Comparison of ENCODE assay signal across 11 cellular contexts in genomic region chr5:132807163-132807838, GRCh38. TPM values are rescaled to one million over a fixed set of nuclear protein-coding genes. Genes with fewer than 3 reads are reported as not detected.
DNase-seq lines count a peak whose midpoint lies in the region; ATAC-seq and TF ChIP-seq lines count a peak whose summit lies in the region.
"Had no signal": no experiment of that assay in that cellular context is flagged by ENCODE, and none has a peak within 500 bp of the region (broad histone marks: within the 10 kb centered on the region; RNA-seq: fewer than 3 reads in every experiment).

No MANE protein-coding gene starts in this region.

- POLR2A ChIA-PET in HCT116 (lab: Charles Lee): no interaction called here
- POLR2A ChIA-PET in naive thymus-derived CD4-positive, alpha-beta T cell (lab: Charles Lee): interaction anchor here (0.6 kb wide), 1 partner anchor 155 kb away, joined by 3 read pairs; no protein-coding TSS in a partner anchor

- intact Hi-C loops in HCT116 (cut with micrococcal nuclease): no loop called here
- intact Hi-C loops in naive thymus-derived CD4-positive, alpha-beta T cell (cut with micrococcal nuclease): no loop called here

- WGBS in liver: 42% methylated on average over 12 of the region's 12 CpGs

- no peaks in the 10 kb centered on the region for H3K79me2 ChIP-seq in HCT116 (ENCODE audit: insufficient read depth, low read length)

- no peak overlapping the region for H3K4me3 Mint-ChIP-seq in activated naive CD8-positive, alpha-beta T cell treated with anti-CD3 and anti-CD28 coated beads, Interleukin-2, amount 50 U/mL, for 24 hours
- H3K4me3 Mint-ChIP-seq in naive thymus-derived CD4-positive, alpha-beta T cell: no peak overlapping the region
- no peak overlapping the region for H3K4me3 Mint-ChIP-seq in activated naive CD4-positive, alpha-beta T cell treated with anti-CD3 and anti-CD28 coated beads, Interleukin-2, amount 10 ng/mL, durations not matched to agents 7 days and 5 days
- H3K4me3 Mint-ChIP-seq: IgD-negative memory B cell had no signal

- no peaks in the 10 kb centered on the region for H3K36me3 Mint-ChIP-seq in activated naive CD8-positive, alpha-beta T cell treated with anti-CD3 and anti-CD28 coated beads, Interleukin-2, amount 50 U/mL, for 24 hours (ENCODE audit: low read depth)
- H3K36me3 Mint-ChIP-seq in naive thymus-derived CD4-positive, alpha-beta T cell: peaks cover 0 to 7% (median 0%) of the 10 kb centered on the region in 5 donors
- no peaks in the 10 kb centered on the region for H3K36me3 Mint-ChIP-seq in activated naive CD4-positive, alpha-beta T cell treated with anti-CD3 and anti-CD28 coated beads, Interleukin-2, amount 10 ng/mL, durations not matched to agents 7 days and 5 days
- H3K36me3 Mint-ChIP-seq: IgD-negative memory B cell had no signal

- H3K27me3 ChIP-seq in HCT116 (ENCODE audit: insufficient read depth, low read length): no peaks in the 10 kb centered on the region
- H3K27me3 ChIP-seq in liver (ENCODE audit: control insufficient read depth in 4 of 4, insufficient read depth in 4 of 4, low read length in 3 of 4): no peaks in the 10 kb centered on the region
- peaks cover 4% of the 10 kb centered on the region in 2 donors for H3K27me3 ChIP-seq in naive thymus-derived CD4-positive, alpha-beta T cell (ENCODE audit: control insufficient read depth in 2 of 2, insufficient read depth in 2 of 2, low read length in 2 of 2)

- DNase-seq in ACHN (peak; percentile 26), HCT116 (ENCODE audit: low read depth, low spot score) (peak; percentile 57), H4 (ENCODE audit: low spot score) (no peak)
- DNase-seq in activated naive CD8-positive, alpha-beta T cell treated with anti-CD3 and anti-CD28 coated beads, Interleukin-2, amount 50 U/mL, for 24 hours: no peak
- DNase-seq in naive thymus-derived CD4-positive, alpha-beta T cell: no peak
- no peak for DNase-seq in activated naive CD4-positive, alpha-beta T cell treated with anti-CD3 and anti-CD28 coated beads, Interleukin-2, amount 10 ng/mL, durations not matched to agents 7 days and 5 days
- DNase-seq: amniotic stem cell had no signal

- TF ChIP-seq POLR2A in HCT116 (IDR thresholded peaks at IDR 0.05; ENCODE audit: borderline replicate concordance, extremely low read depth, insufficient read depth, insufficient read length): no peak

- no peaks in the 10 kb centered on the region for H4K20me1 ChIP-seq in HCT116 (ENCODE audit: insufficient read depth)

- no peaks in the 10 kb centered on the region for H3K4me1 Mint-ChIP-seq in activated naive CD8-positive, alpha-beta T cell treated with anti-CD3 and anti-CD28 coated beads, Interleukin-2, amount 50 U/mL, for 24 hours
- H3K4me1 Mint-ChIP-seq in naive thymus-derived CD4-positive, alpha-beta T cell: peaks cover 3 to 6% (median 3%) of the 10 kb centered on the region in 7 donors
- H3K4me1 Mint-ChIP-seq in activated naive CD4-positive, alpha-beta T cell treated with anti-CD3 and anti-CD28 coated beads, Interleukin-2, amount 10 ng/mL, durations not matched to agents 7 days and 5 days: no peaks in the 10 kb centered on the region

- no TSS peak for BruUV-seq in HCT116 (replicated peaks; lab: Mats Ljungman, UMichigan)

- H3K9me2 ChIP-seq in HCT116 (ENCODE audit: insufficient read depth): no peaks in the 10 kb centered on the region

- H3K4me3 ChIP-seq in HCT116 (replicated peaks in 1 of 2; ENCODE audit: low read depth in 1 of 2, low read length in 2 of 2): no peak overlapping the region
- peak overlapping the region in 2 of 3 donors; percentile 50 to 59 for H3K4me3 ChIP-seq in liver (ENCODE audit: low read depth in 1 of 3, low read length in 3 of 3)
- H3K4me3 ChIP-seq in naive thymus-derived CD4-positive, alpha-beta T cell (ENCODE audit: low read length): no peak overlapping the region

- no peaks in the 10 kb centered on the region for H3K9me3 ChIP-seq in HCT116 (ENCODE audit: control insufficient read depth in 1 of 2, insufficient read depth in 1 of 2, low read depth in 1 of 2, low read length in 2 of 2)
- H3K9me3 ChIP-seq in liver (ENCODE audit: control insufficient read depth in 4 of 4, low read length in 3 of 4): no peaks in the 10 kb centered on the region
- H3K9me3 ChIP-seq in naive thymus-derived CD4-positive, alpha-beta T cell (ENCODE audit: control insufficient read depth in 2 of 3, low read length in 3 of 3): no peaks in the 10 kb centered on the region

- H3K4me1 ChIP-seq in HCT116 (ENCODE audit: control insufficient read depth in 1 of 2, insufficient read depth in 2 of 2, low read length in 2 of 2) (peaks cover 8 to 11% of the 10 kb centered on the region in 2 experiments), liver (ENCODE audit: control insufficient read depth in 4 of 4, insufficient read depth in 4 of 4, low read length in 3 of 4) (peaks cover 7 to 22% (median 14%) of the 10 kb centered on the region in 4 donors)
- no peaks in the 10 kb centered on the region for H3K4me1 ChIP-seq in naive thymus-derived CD4-positive, alpha-beta T cell (ENCODE audit: control insufficient read depth in 2 of 2, insufficient read depth in 2 of 2, low read length in 2 of 2)

- H2AFZ ChIP-seq in HCT116 (ENCODE audit: low read depth, low read length, poor library complexity, severe bottlenecking): peak overlapping the region; percentile 95

- in situ Hi-C loops in ACHN (cut with HindIII; ENCODE audit: low pct_ligation_motif_present, low pct_unique_long_range_greater_than_20kb, low sequenced_read_pairs): no loop called here

- H3K27ac Mint-ChIP-seq in activated naive CD8-positive, alpha-beta T cell treated with anti-CD3 and anti-CD28 coated beads, Interleukin-2, amount 50 U/mL, for 24 hours: no peak overlapping the region
- H3K27ac Mint-ChIP-seq in naive thymus-derived CD4-positive, alpha-beta T cell: peak overlapping the region in 1 of 9 donors; percentile 35
- H3K27ac Mint-ChIP-seq in activated naive CD4-positive, alpha-beta T cell treated with anti-CD3 and anti-CD28 coated beads, Interleukin-2, amount 10 ng/mL, durations not matched to agents 7 days and 5 days: no peak overlapping the region
- H3K27ac Mint-ChIP-seq: IgD-negative memory B cell had no signal

- H3K9me3 Mint-ChIP-seq in activated naive CD8-positive, alpha-beta T cell treated with anti-CD3 and anti-CD28 coated beads, Interleukin-2, amount 50 U/mL, for 24 hours: no peaks in the 10 kb centered on the region
- H3K9me3 Mint-ChIP-seq in naive thymus-derived CD4-positive, alpha-beta T cell: peaks cover 0 to 3% (median 0%) of the 10 kb centered on the region in 11 donors
- no peaks in the 10 kb centered on the region for H3K9me3 Mint-ChIP-seq in activated naive CD4-positive, alpha-beta T cell treated with anti-CD3 and anti-CD28 coated beads, Interleukin-2, amount 10 ng/mL, durations not matched to agents 7 days and 5 days
- H3K9me3 Mint-ChIP-seq: IgD-negative memory B cell had no signal

- TF ChIP-seq RAD21 in HCT116 (IDR thresholded peaks at IDR 0.05; ENCODE audit: low read depth) (peak; percentile 62), liver (IDR thresholded peaks at IDR 0.05) (peak; percentile 55 to 75)

- CTCF ChIA-PET in HCT116 (lab: Charles Lee): interaction anchor here (0.5 to 5.8 kb wide), 16 partner anchors 8 to 438 kb away, joined by 3 to 69 read pairs (median 4); partner anchors contain the start of genes CCNI2, KIF3A, SHROOM1 and SLC22A5
- CTCF ChIA-PET in naive thymus-derived CD4-positive, alpha-beta T cell (lab: Charles Lee): interaction anchor here (0.8 to 1.0 kb wide), 2 partner anchors 13 to 14 kb away, joined by 4 to 5 read pairs; no protein-coding TSS in a partner anchor
- CTCF ChIA-PET in activated naive CD4-positive, alpha-beta T cell treated with anti-CD3 and anti-CD28 coated beads, Interleukin-2, amount 10 ng/mL, durations not matched to agents 7 days and 5 days (lab: Charles Lee): interaction anchor here (0.5 to 1.5 kb wide), 6 partner anchors 11 to 306 kb away, joined by 3 to 9 read pairs (median 3); no protein-coding TSS in a partner anchor

- 0 out of 2 replicates have a peak overlapping the region, but pooled peaks have one; percentile 16 for H3K9ac ChIP-seq in HCT116 (ENCODE audit: low read length)
- H3K9ac ChIP-seq in liver (ENCODE audit: low read depth in 1 of 2, low read length in 2 of 2): peak overlapping the region; percentile 43

- H3K27me3 Mint-ChIP-seq in activated naive CD8-positive, alpha-beta T cell treated with anti-CD3 and anti-CD28 coated beads, Interleukin-2, amount 50 U/mL, for 24 hours: peaks cover 61% of the 10 kb centered on the region
- H3K27me3 Mint-ChIP-seq in naive thymus-derived CD4-positive, alpha-beta T cell: peaks cover 68 to 80% (median 79%) of the 10 kb centered on the region in 5 donors
- peaks cover 76% of the 10 kb centered on the region for H3K27me3 Mint-ChIP-seq in activated naive CD4-positive, alpha-beta T cell treated with anti-CD3 and anti-CD28 coated beads, Interleukin-2, amount 10 ng/mL, durations not matched to agents 7 days and 5 days

- no peaks in the 10 kb centered on the region for H3K36me3 ChIP-seq in HCT116 (ENCODE audit: control insufficient read depth in 1 of 2, insufficient read depth in 2 of 2, low read length in 2 of 2)
- H3K36me3 ChIP-seq in liver (ENCODE audit: control insufficient read depth in 4 of 4, insufficient read depth in 3 of 4, low read depth in 1 of 4, low read length in 3 of 4): no peaks in the 10 kb centered on the region
- no peaks in the 10 kb centered on the region for H3K36me3 ChIP-seq in naive thymus-derived CD4-positive, alpha-beta T cell (ENCODE audit: control insufficient read depth in 2 of 3, insufficient read depth in 3 of 3, low read length in 3 of 3)

- peak; percentile 98 for ATAC-seq in HCT116
- peak; percentile 49 for ATAC-seq in activated naive CD8-positive, alpha-beta T cell treated with anti-CD3 and anti-CD28 coated beads, Interleukin-2, amount 50 U/mL, for 24 hours
- no peak for ATAC-seq in activated CD4-positive, CD25-positive, alpha-beta regulatory T cell treated with anti-CD3 and anti-CD28 coated beads, Interleukin-2, amount 50 U/mL, for 24 hours
- no peak for ATAC-seq in naive thymus-derived CD4-positive, alpha-beta T cell

- H3K27ac ChIP-seq in HCT116 (ENCODE audit: low read depth, low read length) (peak overlapping the region; percentile 18; the same call in 1 of the 2 replicates), liver (ENCODE audit: low read depth in 1 of 2, low read length in 2 of 2) (peak overlapping the region; percentile 67 to 78)
- H3K27ac ChIP-seq in naive thymus-derived CD4-positive, alpha-beta T cell (ENCODE audit: low read depth, low read length): no peak overlapping the region

- peak; percentile 54 to 70 (median 60); a peak in 5 of 6 replicates for TF ChIP-seq CTCF in HCT116 (IDR thresholded peaks at IDR 0.05 in 2 of 3, conservative IDR thresholded peaks at IDR 0.05 in 1 of 3; ENCODE audit: borderline replicate concordance in 1 of 3, insufficient read depth in 1 of 3, low read depth in 2 of 3, low read length in 2 of 3)
- TF ChIP-seq CTCF in liver (IDR thresholded peaks at IDR 0.05; ENCODE audit: low read depth, low read length, missing input control): peak; percentile 13

- RAD21 ChIA-PET in HCT116 (lab: Charles Lee; ENCODE audit: low non-redundant PET in 1 of 2, low total read pairs in 2 of 2, uncharacterized antibody in 2 of 2, unreplicated experiment in 2 of 2): interaction anchor here (1.1 to 1.4 kb wide), 2 partner anchors 13 kb away, joined by 4 to 8 read pairs; no protein-coding TSS in a partner anchor

- H3K4me2 ChIP-seq in HCT116 (ENCODE audit: low read length): peak overlapping the region; percentile 60

RNA-seq across cellular contexts. Expression of gene SOWAHA, which starts 5.8 kb away (rescaled TPM):
- total RNA-seq in HCT116 (2021; ENCODE audit: unreplicated experiment) (0.39 TPM), liver (1 to 10 TPM; 1.6 to 1.9 TPM)
- polyA plus RNA-seq in HCT116 (2012): 0.07 and 0.18 TPM in 2 replicates
- polyA plus RNA-seq in liver: 1 to 10 TPM; 1.3 to 2.2 TPM
- total RNA-seq in H4 (2014; rRNA removed; shearing (Covaris generic)): 0.08 TPM in 1 of 2 replicates, not detected in the other
- under 1 TPM in 1 of 5 experiments, not detected in 4; 0.15 TPM for total RNA-seq in naive thymus-derived CD4-positive, alpha-beta T cell
- not detected for polyA plus RNA-seq in naive thymus-derived CD4-positive, alpha-beta T cell
- polyA plus RNA-seq: IgD-negative memory B cell, keratinocyte had no signal

RNA-seq across cellular contexts. Expression of gene SHROOM1, which starts 23.1 kb away (rescaled TPM):
- total RNA-seq in HCT116 (2021; ENCODE audit: unreplicated experiment): 9.5 TPM
- polyA plus RNA-seq in HCT116 (2012): 5.0 and 5.6 TPM in 2 replicates
- total RNA-seq in liver: 10 to 100 TPM in 1 of 2 donors, 1 to 10 TPM in 1; 6.1 to 23.0 TPM
- polyA plus RNA-seq in liver: 10 to 100 TPM; 13.7 to 28.5 TPM
- 0.91 and 9.0 TPM in 2 replicates for total RNA-seq in H4 (2014; rRNA removed; shearing (Covaris generic))
- total RNA-seq in naive thymus-derived CD4-positive, alpha-beta T cell: 1 to 10 TPM in 3 of 5 experiments, under 1 TPM in 1, not detected in 1; 0.11 to 8.9 (median 3.7) TPM
- polyA plus RNA-seq in naive thymus-derived CD4-positive, alpha-beta T cell: not detected

RNA-seq across cellular contexts. Expression of gene SEPTIN8, which starts 30.3 kb away (rescaled TPM):
- 34.6 TPM for total RNA-seq in HCT116 (2021; ENCODE audit: unreplicated experiment)
- polyA plus RNA-seq in HCT116 (2012): 33.0 and 35.8 TPM in 2 replicates
- total RNA-seq in liver: 10 to 100 TPM; 11.8 to 16.5 TPM
- 1 to 10 TPM; 4.7 to 7.8 TPM for polyA plus RNA-seq in liver
- 30.3 and 33.7 TPM in 2 replicates for total RNA-seq in H4 (2014; rRNA removed; shearing (Covaris generic))
- total RNA-seq in naive thymus-derived CD4-positive, alpha-beta T cell: 10 to 100 TPM in 1 of 5 experiments, 1 to 10 TPM in 4; 2.7 to 42.1 (median 5.2) TPM
- under 1 TPM; 0.64 to 0.84 TPM for polyA plus RNA-seq in naive thymus-derived CD4-positive, alpha-beta T cell

RNA-seq across cellular contexts. Expression of gene GDF9, which starts 59.0 kb away (rescaled TPM):
- total RNA-seq in HCT116 (2021; ENCODE audit: unreplicated experiment): 0.49 TPM
- polyA plus RNA-seq in HCT116 (2012): 0.24 and 0.36 TPM in 2 replicates
- total RNA-seq in liver: under 1 TPM in 1 of 2 donors, not detected in 1; 0.08 TPM
- under 1 TPM; 0.08 to 0.10 TPM for polyA plus RNA-seq in liver
- total RNA-seq in H4 (2014; rRNA removed; shearing (Covaris generic)): 0.04 and 0.19 TPM in 2 replicates
- total RNA-seq in naive thymus-derived CD4-positive, alpha-beta T cell: 1 to 10 TPM in 4 of 5 experiments, under 1 TPM in 1; 0.48 to 2.0 (median 1.6) TPM
- polyA plus RNA-seq in naive thymus-derived CD4-positive, alpha-beta T cell: under 1 TPM; 0.43 to 0.53 TPM
- polyA plus RNA-seq: IgD-negative memory B cell had no signal

RNA-seq across cellular contexts. Expression of gene UQCRQ, which starts 59.1 kb away (rescaled TPM):
- total RNA-seq in HCT116 (2021; ENCODE audit: unreplicated experiment): 528 TPM
- polyA plus RNA-seq in HCT116 (2012): 276 and 358 TPM in 2 replicates
- 100 to 1,000 TPM in 1 of 2 donors, 10 to 100 TPM in 1; 62.5 to 103 TPM for total RNA-seq in liver
- polyA plus RNA-seq in liver: 1,000 to 10,000 TPM in 1 of 2 donors, 100 to 1,000 TPM in 1; 548 to 2,326 TPM
- total RNA-seq in H4 (2014; rRNA removed; shearing (Covaris generic)): 534 and 752 TPM in 2 replicates
- total RNA-seq in naive thymus-derived CD4-positive, alpha-beta T cell: 100 to 1,000 TPM; 101 to 338 (median 110) TPM
- 100 to 1,000 TPM; 556 to 584 TPM for polyA plus RNA-seq in naive thymus-derived CD4-positive, alpha-beta T cell

Comparison
In these comparisons a context has a peak if more than half of its experiments do, and no peak if none do; other contexts are left out.
1. DNase-seq: peak in ACHN (single experiment) and HCT116 (single experiment); none in activated naive CD8-positive, alpha-beta T cell treated with anti-CD3 and anti-CD28 coated beads, Interleukin-2, amount 50 U/mL, for 24 hours (single experiment), H4 (single experiment), naive thymus-derived CD4-positive, alpha-beta T cell (0 of 9) and activated naive CD4-positive, alpha-beta T cell treated with anti-CD3 and anti-CD28 coated beads, Interleukin-2, amount 10 ng/mL, durations not matched to agents 7 days and 5 days (single experiment).
2. ATAC-seq: peak in HCT116 (single experiment) and activated naive CD8-positive, alpha-beta T cell treated with anti-CD3 and anti-CD28 coated beads, Interleukin-2, amount 50 U/mL, for 24 hours (single experiment); none in activated CD4-positive, CD25-positive, alpha-beta regulatory T cell treated with anti-CD3 and anti-CD28 coated beads, Interleukin-2, amount 50 U/mL, for 24 hours (0 of 2) and naive thymus-derived CD4-positive, alpha-beta T cell (single experiment).
3. H3K4me3 ChIP-seq: peak in liver (2 of 3); none in HCT116 (0 of 2) and naive thymus-derived CD4-positive, alpha-beta T cell (single experiment).